In the genomic region with DNA sequence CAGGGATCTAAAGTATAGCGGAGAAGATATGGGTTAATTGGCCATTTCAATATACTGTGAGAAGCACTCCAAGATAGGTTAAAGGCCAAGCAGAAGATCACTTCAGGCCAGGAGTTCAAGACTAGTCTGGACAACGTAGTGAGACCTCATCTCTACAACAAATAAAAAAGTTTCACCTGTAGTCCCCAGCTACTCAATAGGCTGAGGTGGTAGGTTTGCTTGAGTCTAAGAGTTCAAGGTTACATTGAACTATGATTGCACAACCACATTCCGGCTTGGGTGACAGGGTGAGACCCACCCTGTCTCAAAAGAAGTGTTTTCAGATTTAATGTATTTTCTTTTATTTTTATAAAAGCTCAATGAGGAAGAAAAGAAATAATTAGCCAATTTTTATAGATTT, we compare ENCODE assay signal across 34 cellular contexts.
"Had no signal": no experiment of that assay in that cellular context is flagged by ENCODE, and none has a peak within 500 bp of the region (broad histone marks: within the 10 kb centered on the region; RNA-seq: fewer than 3 reads in every experiment).

No MANE protein-coding gene starts in this region.

- DNase-seq: activated CD4-positive, alpha-beta T cell treated with anti-CD3 and anti-CD28 coated beads for 36 hours; activated CD4-positive, alpha-beta T cell treated with anti-CD3 and anti-CD28 coated beads, Interleukin-2, amount 10 ng/mL, durations not matched to agents 7 days and 5 days; activated CD4-positive, alpha-beta T cell treated with anti-CD3 and anti-CD28 coated beads, Interleukin-2, amount 50 U/mL, for 48 hours; activated CD8-positive, alpha-beta memory T cell treated with anti-CD3 and anti-CD28 coated beads, Interleukin-2, amount 50 U/mL, for 4 hours; activated CD8-positive, alpha-beta T cell treated with anti-CD3 and anti-CD28 coated beads, Interleukin-2, amount 10 ng/mL, durations not matched to agents 7 days and 5 days; activated effector memory CD4-positive, alpha-beta T cell treated with anti-CD3 and anti-CD28 coated beads, Interleukin-2, amount 50 U/mL, for 16 hours; activated naive CD4-positive, alpha-beta T cell; activated naive CD4-positive, alpha-beta T cell treated with anti-CD3 and anti-CD28 coated beads, Interleukin-2, amount 50 U/mL, for 16 hours; activated naive CD8-positive, alpha-beta T cell treated with anti-CD3 and anti-CD28 coated beads for 36 hours; activated T-cell treated with anti-CD3 and anti-CD28 coated beads, Interleukin-2, amount 50 U/mL, for 48 hours; amygdala; MM.1S; MV-4-11; NCI-H1092; NCI-H1436 treated with DMSO at 0.1 percent for 48 hours; NCI-H1694 treated with DMSO at 0.1 percent for 48 hours; NCI-H2029; NCI-H345; NCI-H524 treated with DMSO at 0.1 percent for 48 hours; NCI-H748 treated with DMSO at 0.1 percent for 48 hours; NK-92 treated with Interleukin-12 subunit alpha and Interleukin-12 subunit beta, amount 100 ng/mL, for 24 hours; PC-3; Peyer's patch; RPMI8226; SHP77 treated with DMSO at 0.1 percent for 48 hours; SK-N-SH had no signal

- H3K4me1 Mint-ChIP-seq: activated CD4-positive, alpha-beta T cell treated with anti-CD3 and anti-CD28 coated beads for 36 hours; activated CD4-positive, alpha-beta T cell treated with anti-CD3 and anti-CD28 coated beads, Interleukin-2, amount 10 ng/mL, durations not matched to agents 7 days and 5 days; activated naive CD8-positive, alpha-beta T cell treated with anti-CD3 and anti-CD28 coated beads for 36 hours; central memory CD8-positive, alpha-beta T cell; WTC11 had no signal

- H3K4me1 ChIP-seq: ascending aorta, Peyer's patch, SJSA1 had no signal

- H3K4me3 Mint-ChIP-seq: activated CD4-positive, alpha-beta T cell treated with anti-CD3 and anti-CD28 coated beads for 36 hours; activated CD4-positive, alpha-beta T cell treated with anti-CD3 and anti-CD28 coated beads, Interleukin-2, amount 10 ng/mL, durations not matched to agents 7 days and 5 days; activated CD8-positive, alpha-beta T cell treated with anti-CD3 and anti-CD28 coated beads, Interleukin-2, amount 10 ng/mL, durations not matched to agents 7 days and 5 days; activated naive CD8-positive, alpha-beta T cell treated with anti-CD3 and anti-CD28 coated beads for 36 hours; central memory CD8-positive, alpha-beta T cell; T-helper 1 cell treated with Interleukin-12 subunit alpha and Interleukin-12 subunit beta and Interleukin-4 antibody, amounts not matched to agents 30 μg/mL and 1 μg/mL, for 36 hours; T-helper 2 cell treated with Interferon-gamma antibody and Interleukin-4, amounts not matched to agents 5 μg/mL and 100 μg/mL, for 36 hours; WTC11 had no signal

- ATAC-seq: activated CD4-positive, alpha-beta T cell treated with anti-CD3 and anti-CD28 coated beads for 36 hours; activated CD4-positive, CD25-positive, alpha-beta regulatory T cell treated with anti-CD3 and anti-CD28 coated beads, Interleukin-2, amount 50 U/mL, for 24 hours; activated CD8-positive, alpha-beta T cell treated with anti-CD3 and anti-CD28 coated beads, Interleukin-2, amount 10 ng/mL, durations not matched to agents 7 days and 5 days; PC-3; WTC11 had no signal

- H3K9me3 Mint-ChIP-seq: activated CD4-positive, alpha-beta T cell treated with anti-CD3 and anti-CD28 coated beads, Interleukin-2, amount 10 ng/mL, durations not matched to agents 7 days and 5 days; activated naive CD8-positive, alpha-beta T cell treated with anti-CD3 and anti-CD28 coated beads for 36 hours; central memory CD8-positive, alpha-beta T cell; T-helper 1 cell treated with Interleukin-12 subunit alpha and Interleukin-12 subunit beta and Interleukin-4 antibody, amounts not matched to agents 30 μg/mL and 1 μg/mL, for 36 hours; T-helper 2 cell treated with Interferon-gamma antibody and Interleukin-4, amounts not matched to agents 5 μg/mL and 100 μg/mL, for 36 hours; WTC11 had no signal

- H3K9ac ChIP-seq: SK-N-SH had no signal

- H3K27ac ChIP-seq: ascending aorta, cardiac muscle cell, Peyer's patch, SJSA1 had no signal

- H3K4me3 ChIP-seq: ascending aorta, cardiac muscle cell, Peyer's patch, SJSA1 had no signal

- H3K4me2 ChIP-seq: SK-N-SH had no signal

- H3K9me3 ChIP-seq: ascending aorta, Peyer's patch, SJSA1, SK-N-SH had no signal

- H3K27ac Mint-ChIP-seq: activated CD4-positive, alpha-beta T cell treated with anti-CD3 and anti-CD28 coated beads for 36 hours; activated CD8-positive, alpha-beta T cell treated with anti-CD3 and anti-CD28 coated beads, Interleukin-2, amount 10 ng/mL, durations not matched to agents 7 days and 5 days; activated naive CD8-positive, alpha-beta T cell treated with anti-CD3 and anti-CD28 coated beads for 36 hours; T-helper 1 cell treated with Interleukin-12 subunit alpha and Interleukin-12 subunit beta and Interleukin-4 antibody, amounts not matched to agents 30 μg/mL and 1 μg/mL, for 36 hours; T-helper 2 cell treated with Interferon-gamma antibody and Interleukin-4, amounts not matched to agents 5 μg/mL and 100 μg/mL, for 36 hours; WTC11 had no signal

- H3K27me3 Mint-ChIP-seq: activated CD4-positive, alpha-beta T cell treated with anti-CD3 and anti-CD28 coated beads for 36 hours; activated CD4-positive, alpha-beta T cell treated with anti-CD3 and anti-CD28 coated beads, Interleukin-2, amount 10 ng/mL, durations not matched to agents 7 days and 5 days; activated naive CD8-positive, alpha-beta T cell treated with anti-CD3 and anti-CD28 coated beads for 36 hours; central memory CD8-positive, alpha-beta T cell had no signal

- H3K27me3 ChIP-seq: ascending aorta, cardiac muscle cell, Peyer's patch, SJSA1 had no signal
